Comparison of ENCODE assay signal across 8 cellular contexts in the genomic region with DNA sequence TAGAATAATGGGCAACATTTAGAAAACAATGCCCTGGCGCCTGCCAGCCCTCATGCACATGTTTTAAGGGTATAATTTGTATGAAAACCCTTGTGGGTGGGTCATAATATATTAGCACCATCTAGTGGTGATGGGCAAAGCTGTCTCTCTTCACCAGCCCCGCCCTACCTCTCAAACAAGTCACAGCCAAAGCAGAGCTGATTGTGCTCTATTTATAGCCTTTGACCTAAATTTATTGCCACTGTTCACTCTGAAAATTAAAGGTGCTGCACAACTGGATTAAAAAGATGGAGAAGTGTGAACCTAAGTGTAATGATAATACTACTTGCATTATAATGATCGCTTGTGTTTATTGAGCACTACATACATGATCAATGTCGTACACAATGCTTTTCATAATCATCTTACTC.
DNase-seq lines count a peak whose midpoint lies in the region; ATAC-seq and TF ChIP-seq lines count a peak whose summit lies in the region.

No MANE protein-coding gene starts in this region.

- H3K4me1 ChIP-seq in NT2/D1 (ENCODE audit: insufficient read depth, insufficient read length) = no peaks in the 10 kb centered on the region
- H3K4me1 ChIP-seq in naive thymus-derived CD4-positive, alpha-beta T cell (ENCODE audit: control insufficient read depth in 2 of 2, insufficient read depth in 2 of 2, low read length in 2 of 2) = no peaks in the 10 kb centered on the region

- no peaks in the 10 kb centered on the region for H3K36me3 ChIP-seq in NT2/D1 (ENCODE audit: insufficient read depth, insufficient read length, low read length)
- no peaks in the 10 kb centered on the region for H3K36me3 ChIP-seq in naive thymus-derived CD4-positive, alpha-beta T cell (ENCODE audit: control insufficient read depth in 2 of 3, insufficient read depth in 3 of 3, low read length in 3 of 3)

- peaks cover 0 to 20% (median 0%) of the 10 kb centered on the region in 7 donors for H3K4me1 Mint-ChIP-seq in naive thymus-derived CD4-positive, alpha-beta T cell

- peak; percentile 89 for ATAC-seq in GM21717 (IDR thresholded peaks at IDR 0.05; ENCODE audit: unreplicated experiment)
- ATAC-seq in naive thymus-derived CD4-positive, alpha-beta T cell = peak; percentile 96

- H3K27me3 ChIP-seq in NT2/D1 (ENCODE audit: insufficient read depth, insufficient read length) = no peaks in the 10 kb centered on the region
- peaks cover 0 to 3% of the 10 kb centered on the region in 2 donors for H3K27me3 ChIP-seq in naive thymus-derived CD4-positive, alpha-beta T cell (ENCODE audit: control insufficient read depth in 2 of 2, insufficient read depth in 2 of 2, low read length in 2 of 2)

- CTCF ChIA-PET in naive thymus-derived CD4-positive, alpha-beta T cell (lab: Charles Lee) = interaction anchor here (0.6 to 5.3 kb wide), 29 partner anchors 8 to 605 kb away, joined by 3 to 36 read pairs (median 5); no protein-coding TSS in a partner anchor

- no peak overlapping the region for H3K27ac ChIP-seq in naive thymus-derived CD4-positive, alpha-beta T cell (ENCODE audit: low read depth, low read length)

- peaks cover 2% of the 10 kb centered on the region for H3K9me3 ChIP-seq in NT2/D1 (ENCODE audit: insufficient read depth, low read length)
- no peaks in the 10 kb centered on the region for H3K9me3 ChIP-seq in naive thymus-derived CD4-positive, alpha-beta T cell (ENCODE audit: control insufficient read depth in 2 of 3, low read length in 3 of 3)

- no peak overlapping the region for H3K4me3 Mint-ChIP-seq in naive thymus-derived CD4-positive, alpha-beta T cell

- TF ChIP-seq POLR2A in erythroblast (IDR thresholded peaks at IDR 0.05; ENCODE audit: low read length) = no peak

- peaks cover 0 to 38% (median 0%) of the 10 kb centered on the region in 5 donors for H3K27me3 Mint-ChIP-seq in naive thymus-derived CD4-positive, alpha-beta T cell

- intact Hi-C loops in naive thymus-derived CD4-positive, alpha-beta T cell (cut with micrococcal nuclease) = loop anchor here (1.0 to 5.0 kb wide), 9 partner anchors 11 to 636 kb away; no protein-coding TSS in a partner anchor

- no peak overlapping the region for H3K4me3 ChIP-seq in Jurkat, Clone E6-1 (ENCODE audit: low read length)
- H3K4me3 ChIP-seq in NT2/D1 (ENCODE audit: insufficient read length, low read depth) = no peak overlapping the region
- no peak overlapping the region for H3K4me3 ChIP-seq in naive thymus-derived CD4-positive, alpha-beta T cell (ENCODE audit: low read length)

- H3K36me3 Mint-ChIP-seq in naive thymus-derived CD4-positive, alpha-beta T cell = peaks cover 3 to 4% (median 4%) of the 10 kb centered on the region in 5 donors

- H3K9ac ChIP-seq in NT2/D1 (ENCODE audit: insufficient read length, low read depth) = no peak overlapping the region

- H3K9me3 Mint-ChIP-seq in naive thymus-derived CD4-positive, alpha-beta T cell = peaks cover 0 to 5% (median 2%) of the 10 kb centered on the region in 11 donors

- DNase-seq in Daoy (ENCODE audit: low read depth) = peak; percentile 61
- peak; percentile 71 for DNase-seq in Jurkat, Clone E6-1 (ENCODE audit: low read depth, low spot score)
- peak; percentile 28 for DNase-seq in NT2/D1 (ENCODE audit: low read depth, low spot score)
- peak; percentile 36 for DNase-seq in activated T-cell treated with anti-CD3 and anti-CD28 coated beads for 1 hour (ENCODE audit: low read depth)
- peak; percentile 63 to 75 for DNase-seq in erythroblast (lab: John Stamatoyannopoulos, UW)
- DNase-seq in naive thymus-derived CD4-positive, alpha-beta T cell = peak; percentile 10 to 77 (median 69)
- DNase-seq in superior temporal gyrus (ENCODE audit: extremely low spot score) = peak; percentile 93

- H3K27ac Mint-ChIP-seq in naive thymus-derived CD4-positive, alpha-beta T cell = peak overlapping the region in 1 of 9 donors; percentile 33

- POLR2A ChIA-PET in naive thymus-derived CD4-positive, alpha-beta T cell (lab: Charles Lee) = interaction anchor here (0.6 to 1.2 kb wide), 2 partner anchors 40 to 48 kb away, joined by 3 to 6 read pairs; no protein-coding TSS in a partner anchor

Comparison
In these comparisons a context has a peak if more than half of its experiments do, and no peak if none do; other contexts are left out.
1. DNase-seq: peak in every context shown above with its lines; median percentile 93 in superior temporal gyrus; 71 in Jurkat, Clone E6-1; 69 in erythroblast; 69 in naive thymus-derived CD4-positive, alpha-beta T cell; 61 in Daoy; 36 in activated T-cell treated with anti-CD3 and anti-CD28 coated beads for 1 hour; 28 in NT2/D1.